Comparison of ENCODE assay signal across 21 cellular contexts in genomic region chr5:44167540-44167939, GRCh38.
DNase-seq lines count a peak whose midpoint lies in the region; ATAC-seq and TF ChIP-seq lines count a peak whose summit lies in the region.
"Had no signal": no experiment of that assay in that cellular context is flagged by ENCODE, and none has a peak within 500 bp of the region (broad histone marks: within the 10 kb centered on the region; RNA-seq: fewer than 3 reads in every experiment).

No MANE protein-coding gene starts in this region.

- POLR2A ChIA-PET in T-cell (lab: Charles Lee) = interaction anchor here in 1 of 2 donors (0.5 kb wide), 1 partner anchor 166 kb away, joined by 3 read pairs; no protein-coding TSS in a partner anchor

- H3K36me3 Mint-ChIP-seq in T-cell = no peaks in the 10 kb centered on the region
- H3K36me3 Mint-ChIP-seq: CD4-positive, CD25-positive, alpha-beta regulatory T cell; CD8-positive, alpha-beta T cell had no signal

- no peak overlapping the region for H3K27ac Mint-ChIP-seq in T-cell
- H3K27ac Mint-ChIP-seq: B cell; CD4-positive, CD25-positive, alpha-beta regulatory T cell; CD8-positive, alpha-beta T cell had no signal

- DNase-seq in hepatocyte (ENCODE audit: low spot score) (no peak), left cardiac atrium (no peak), HPDE6-E6E7 (ENCODE audit: extremely low spot score) (no peak), T-cell (no peak)
- DNase-seq: Caco-2; CD4-positive, CD25-positive, alpha-beta regulatory T cell; CD8-positive, alpha-beta T cell; DMS153; EL; GDM1; GM23248; H7; HCEC 1CT had no signal

- no peak overlapping the region for H3K4me3 ChIP-seq in hepatocyte
- H3K4me3 ChIP-seq: BLaER1, GM12878, GM23248 had no signal

- no peaks in the 10 kb centered on the region for H3K4me1 Mint-ChIP-seq in T-cell
- H3K4me1 Mint-ChIP-seq: B cell; CD4-positive, CD25-positive, alpha-beta regulatory T cell had no signal

- no peaks in the 10 kb centered on the region for H3K36me3 ChIP-seq in hepatocyte (replicated peaks; ENCODE audit: insufficient read depth, low read depth)
- H3K36me3 ChIP-seq: BLaER1 had no signal

- H3K9me3 ChIP-seq in hepatocyte (ENCODE audit: low read depth) = no peaks in the 10 kb centered on the region
- H3K9me3 ChIP-seq: BLaER1 had no signal

- intact Hi-C loops in left cardiac atrium (cut with DNase I) = no loop called here

- H3K27me3 ChIP-seq in hepatocyte = no peaks in the 10 kb centered on the region
- H3K27me3 ChIP-seq: BLaER1 had no signal

- H3K4me3 Mint-ChIP-seq in T-cell = no peak overlapping the region
- H3K4me3 Mint-ChIP-seq: B cell; CD8-positive, alpha-beta T cell had no signal

- H4K20me1 ChIP-seq in hepatocyte (ENCODE audit: insufficient read depth, poor library complexity, severe bottlenecking) = no peaks in the 10 kb centered on the region
- H4K20me1 ChIP-seq: BLaER1 had no signal

- H3K27ac ChIP-seq in hepatocyte = no peak overlapping the region
- H3K27ac ChIP-seq: 22Rv1, BLaER1, C4-2B, GM23248 had no signal

- CTCF ChIA-PET in T-cell (lab: Charles Lee) = interaction anchor here in 1 of 2 donors (0.7 kb wide), 1 partner anchor 76 kb away, joined by 8 read pairs; no protein-coding TSS in a partner anchor

- no peak for TF ChIP-seq CTCF in hepatocyte (IDR thresholded peaks at IDR 0.05; ENCODE audit: poor library complexity)

- H3K4me1 ChIP-seq in hepatocyte (ENCODE audit: insufficient read depth) = no peaks in the 10 kb centered on the region
- H3K4me1 ChIP-seq: BLaER1 had no signal

- peaks cover 11 to 38% (median 28%) of the 10 kb centered on the region in 3 donors for H3K9me3 Mint-ChIP-seq in T-cell

- H2AFZ ChIP-seq in hepatocyte = no peak overlapping the region
- H2AFZ ChIP-seq: GM23248 had no signal

- ATAC-seq in GM18907 (IDR thresholded peaks at IDR 0.05; ENCODE audit: unreplicated experiment) (peak; percentile 71), HG02678 (IDR thresholded peaks at IDR 0.05; ENCODE audit: unreplicated experiment) (peak; percentile 58), HG03175 (IDR thresholded peaks at IDR 0.05; ENCODE audit: unreplicated experiment) (peak; percentile 43), left cardiac atrium (no peak), T-cell (replicated peaks in 1 of 4) (no peak)
- ATAC-seq: CD8-positive, alpha-beta T cell; GM12878 had no signal

- no peaks in the 10 kb centered on the region for H3K27me3 Mint-ChIP-seq in T-cell
- H3K27me3 Mint-ChIP-seq: B cell; CD4-positive, CD25-positive, alpha-beta regulatory T cell had no signal

- no peaks in the 10 kb centered on the region for H3K79me2 ChIP-seq in hepatocyte

- H3K9me2 ChIP-seq in hepatocyte (replicated peaks; ENCODE audit: insufficient read depth) = no peaks in the 10 kb centered on the region

- H3K4me2 ChIP-seq in hepatocyte = peak overlapping the region; percentile 6
- H3K4me2 ChIP-seq: BLaER1 had no signal

Comparison
In these comparisons a context has a peak if more than half of its experiments do, and no peak if none do; other contexts are left out.
1. ATAC-seq: peak in GM18907 (single experiment), HG02678 (single experiment) and HG03175 (single experiment); none in left cardiac atrium (0 of 2) and T-cell (0 of 4).